34 cellular contexts compared by ENCODE assay signal in the genomic region with DNA sequence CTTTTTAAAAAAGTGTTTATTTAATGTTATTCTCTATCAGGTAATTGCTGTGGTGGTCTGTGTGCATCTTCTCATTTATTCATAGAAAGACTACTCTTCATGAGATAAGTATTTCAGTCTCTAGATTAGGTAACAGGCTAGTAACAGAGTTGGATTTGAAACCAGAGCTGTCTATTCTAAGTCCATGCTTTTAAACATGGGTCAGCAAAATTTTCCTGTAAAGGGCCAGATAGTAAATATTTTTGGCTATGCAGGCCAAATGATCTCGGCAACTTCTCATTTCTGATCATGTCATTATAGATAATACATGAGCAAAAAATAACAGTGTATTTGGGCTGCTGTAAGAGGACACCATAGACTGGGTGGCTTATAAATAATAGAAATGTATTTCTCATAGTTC.
"Had no signal": no experiment of that assay in that cellular context is flagged by ENCODE, and none has a peak within 500 bp of the region (broad histone marks: within the 10 kb centered on the region; RNA-seq: fewer than 3 reads in every experiment).

No MANE protein-coding gene starts in this region.

- H3K9me3 ChIP-seq: MG63 had no signal

- H3K4me2 ChIP-seq: KMS-11 had no signal

- H3K27ac ChIP-seq: KMS-11 had no signal

- H3K4me3 ChIP-seq: MG63 had no signal

- DNase-seq: Karpas-422, Kasumi-1, MG63, MM.1S, MV-4-11, NCI-H1048, NCI-H1092, NCI-H1092 treated with DMSO at 0.1 percent for 48 hours, NCI-H1105, NCI-H1105 treated with DMSO at 0.1 percent for 48 hours, NCI-H1417, NCI-H1417 treated with DMSO at 0.1 percent for 48 hours, NCI-H1436, NCI-H1436 treated with DMSO at 0.1 percent for 48 hours, NCI-H146, NCI-H1694, NCI-H1694 treated with DMSO at 0.1 percent for 48 hours, NCI-H187, NCI-H187 treated with DMSO at 0.1 percent for 48 hours, NCI-H1930, NCI-H2029, NCI-H2029 treated with DMSO at 0.1 percent for 48 hours, NCI-H2081, NCI-H2081 treated with DMSO at 0.1 percent for 48 hours, NCI-H2107, NCI-H2171, NCI-H2171 treated with DMSO at 0.1 percent for 48 hours, NCI-H2227 treated with DMSO at 0.1 percent for 48 hours, NCI-H226, NCI-H345, NCI-H446, NCI-H446 treated with DMSO at 0.1 percent for 48 hours, NCI-H510A had no signal

- H3K36me3 ChIP-seq: MG63 had no signal

- H3K9ac ChIP-seq: KMS-11 had no signal

- H3K27me3 ChIP-seq: MG63 had no signal
